8 cellular contexts compared by ENCODE assay signal in genomic region chr3:122233109-122233952, GRCh38.
DNase-seq lines count a peak whose midpoint lies in the region; ATAC-seq and TF ChIP-seq lines count a peak whose summit lies in the region.

No MANE protein-coding gene starts in this region.

- TF ChIP-seq CTCF in GM06990 (IDR thresholded peaks at IDR 0.05; ENCODE audit: insufficient read depth, low read length, poor library complexity, severe bottlenecking), result no peak

- peaks cover 6% of the 10 kb centered on the region for H3K27me3 Mint-ChIP-seq in activated naive CD8-positive, alpha-beta T cell treated with anti-CD3 and anti-CD28 coated beads, Interleukin-2, amount 50 U/mL, for 24 hours

- H3K27me3 ChIP-seq in GM06990 (replicated peaks; ENCODE audit: control insufficient read depth, insufficient read depth, low read length), result no peaks in the 10 kb centered on the region

- no peaks in the 10 kb centered on the region for H3K36me3 ChIP-seq in GM06990 (ENCODE audit: control insufficient read depth, insufficient read depth, low read length)

- DNase-seq in GM06990 (ENCODE audit: extremely low read depth, insufficient read length) (peak; percentile 47), DMS53 treated with DMSO at 0.1 percent for 48 hours (lab: John Stamatoyannopoulos, UW; ENCODE audit: unreplicated experiment) (no peak), NCI-H748 (lab: John Stamatoyannopoulos, UW; ENCODE audit: unreplicated experiment) (no peak), NCI-H1417 (lab: John Stamatoyannopoulos, UW) (no peak), amniotic stem cell (lab: John Stamatoyannopoulos, UW) (no peak)
- peak; percentile 19 for DNase-seq in activated naive CD8-positive, alpha-beta T cell treated with anti-CD3 and anti-CD28 coated beads, Interleukin-2, amount 50 U/mL, for 24 hours

- peak overlapping the region; percentile 36 for H3K27ac Mint-ChIP-seq in activated naive CD8-positive, alpha-beta T cell treated with anti-CD3 and anti-CD28 coated beads, Interleukin-2, amount 50 U/mL, for 24 hours

- peaks cover 30% of the 10 kb centered on the region for H3K4me1 Mint-ChIP-seq in activated naive CD8-positive, alpha-beta T cell treated with anti-CD3 and anti-CD28 coated beads, Interleukin-2, amount 50 U/mL, for 24 hours

- ATAC-seq in GM19438 (IDR thresholded peaks at IDR 0.05; ENCODE audit: low read depth, unreplicated experiment), result peak; percentile 74
- ATAC-seq in HG03354 (IDR thresholded peaks at IDR 0.05; ENCODE audit: poor library complexity, severe bottlenecking, unreplicated experiment), result peak; percentile 81
- peak; percentile 85 for ATAC-seq in activated naive CD8-positive, alpha-beta T cell treated with anti-CD3 and anti-CD28 coated beads, Interleukin-2, amount 50 U/mL, for 24 hours

- H3K4me3 ChIP-seq in GM06990 (replicated peaks; ENCODE audit: low read depth, low read length), result peak overlapping the region; percentile 37

- no peaks in the 10 kb centered on the region for H3K36me3 Mint-ChIP-seq in activated naive CD8-positive, alpha-beta T cell treated with anti-CD3 and anti-CD28 coated beads, Interleukin-2, amount 50 U/mL, for 24 hours (ENCODE audit: low read depth)

- H3K4me3 Mint-ChIP-seq in activated naive CD8-positive, alpha-beta T cell treated with anti-CD3 and anti-CD28 coated beads, Interleukin-2, amount 50 U/mL, for 24 hours, result peak overlapping the region; percentile 25

- H3K9me3 Mint-ChIP-seq in activated naive CD8-positive, alpha-beta T cell treated with anti-CD3 and anti-CD28 coated beads, Interleukin-2, amount 50 U/mL, for 24 hours, result no peaks in the 10 kb centered on the region

Comparison
In these comparisons a context has a peak if more than half of its experiments do, and no peak if none do; other contexts are left out.
1. DNase-seq: peak in GM06990 (single experiment) and activated naive CD8-positive, alpha-beta T cell treated with anti-CD3 and anti-CD28 coated beads, Interleukin-2, amount 50 U/mL, for 24 hours (single experiment); none in DMS53 treated with DMSO at 0.1 percent for 48 hours (single experiment), NCI-H748 (single experiment), NCI-H1417 (0 of 3) and amniotic stem cell (single experiment).
2. Peak in every context shown above with its lines, with median percentiles within 50 percentile points of each other: ATAC-seq.